1 cellular context compared by ENCODE assay signal in genomic region chr1:2552189-2552588, GRCh38.
A peak's percentile ranks its signal among the peaks of the same experiment; 100 is the strongest.
TF ChIP-seq lines count a peak whose summit lies in the region.

No MANE protein-coding gene starts in this region.

TF ChIP-seq in HepG2, 621 proteins besides CTCF, POLR2A, EP300 and RAD21:
- no peak for TF ChIP-seq AKAP8 (CRISPR knock-in tag; IDR thresholded peaks at IDR 0.05)
- no peak for TF ChIP-seq HNF1B (CRISPR knock-in tag; IDR thresholded peaks at IDR 0.05)
- TF ChIP-seq HES4 (CRISPR knock-in tag; IDR thresholded peaks at IDR 0.05; ENCODE audit: borderline replicate concordance): no peak
- no peak for TF ChIP-seq ZFP91 (CRISPR knock-in tag; IDR thresholded peaks at IDR 0.05; ENCODE audit: borderline replicate concordance)
- TF ChIP-seq KDM2A (CRISPR knock-in tag; IDR thresholded peaks at IDR 0.05; ENCODE audit: borderline replicate concordance, low read depth): no peak
- TF ChIP-seq ZBTB33 (CRISPR knock-in tag; IDR thresholded peaks at IDR 0.05): peak; percentile 33; the same call in 1 of the 2 replicates
